Comparison of ENCODE assay signal across 1 cellular context in genomic region chr6:143965503-143966171, GRCh38.
TF ChIP-seq lines count a peak whose summit lies in the region.

No MANE protein-coding gene starts in this region.

TF ChIP-seq in GM23338, 12 proteins besides CTCF, POLR2A, EP300 and RAD21 (continued from another document):
- TF ChIP-seq, protein P1, sequence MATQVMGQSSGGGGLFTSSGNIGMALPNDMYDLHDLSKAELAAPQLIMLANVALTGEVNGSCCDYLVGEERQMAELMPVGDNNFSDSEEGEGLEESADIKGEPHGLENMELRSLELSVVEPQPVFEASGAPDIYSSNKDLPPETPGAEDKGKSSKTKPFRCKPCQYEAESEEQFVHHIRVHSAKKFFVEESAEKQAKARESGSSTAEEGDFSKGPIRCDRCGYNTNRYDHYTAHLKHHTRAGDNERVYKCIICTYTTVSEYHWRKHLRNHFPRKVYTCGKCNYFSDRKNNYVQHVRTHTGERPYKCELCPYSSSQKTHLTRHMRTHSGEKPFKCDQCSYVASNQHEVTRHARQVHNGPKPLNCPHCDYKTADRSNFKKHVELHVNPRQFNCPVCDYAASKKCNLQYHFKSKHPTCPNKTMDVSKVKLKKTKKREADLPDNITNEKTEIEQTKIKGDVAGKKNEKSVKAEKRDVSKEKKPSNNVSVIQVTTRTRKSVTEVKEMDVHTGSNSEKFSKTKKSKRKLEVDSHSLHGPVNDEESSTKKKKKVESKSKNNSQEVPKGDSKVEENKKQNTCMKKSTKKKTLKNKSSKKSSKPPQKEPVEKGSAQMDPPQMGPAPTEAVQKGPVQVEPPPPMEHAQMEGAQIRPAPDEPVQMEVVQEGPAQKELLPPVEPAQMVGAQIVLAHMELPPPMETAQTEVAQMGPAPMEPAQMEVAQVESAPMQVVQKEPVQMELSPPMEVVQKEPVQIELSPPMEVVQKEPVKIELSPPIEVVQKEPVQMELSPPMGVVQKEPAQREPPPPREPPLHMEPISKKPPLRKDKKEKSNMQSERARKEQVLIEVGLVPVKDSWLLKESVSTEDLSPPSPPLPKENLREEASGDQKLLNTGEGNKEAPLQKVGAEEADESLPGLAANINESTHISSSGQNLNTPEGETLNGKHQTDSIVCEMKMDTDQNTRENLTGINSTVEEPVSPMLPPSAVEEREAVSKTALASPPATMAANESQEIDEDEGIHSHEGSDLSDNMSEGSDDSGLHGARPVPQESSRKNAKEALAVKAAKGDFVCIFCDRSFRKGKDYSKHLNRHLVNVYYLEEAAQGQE (IDR thresholded peaks at IDR 0.05; ENCODE audit: unreplicated experiment), result no peak
